ENCODE assay signal across 1 cellular context in the genomic region with DNA sequence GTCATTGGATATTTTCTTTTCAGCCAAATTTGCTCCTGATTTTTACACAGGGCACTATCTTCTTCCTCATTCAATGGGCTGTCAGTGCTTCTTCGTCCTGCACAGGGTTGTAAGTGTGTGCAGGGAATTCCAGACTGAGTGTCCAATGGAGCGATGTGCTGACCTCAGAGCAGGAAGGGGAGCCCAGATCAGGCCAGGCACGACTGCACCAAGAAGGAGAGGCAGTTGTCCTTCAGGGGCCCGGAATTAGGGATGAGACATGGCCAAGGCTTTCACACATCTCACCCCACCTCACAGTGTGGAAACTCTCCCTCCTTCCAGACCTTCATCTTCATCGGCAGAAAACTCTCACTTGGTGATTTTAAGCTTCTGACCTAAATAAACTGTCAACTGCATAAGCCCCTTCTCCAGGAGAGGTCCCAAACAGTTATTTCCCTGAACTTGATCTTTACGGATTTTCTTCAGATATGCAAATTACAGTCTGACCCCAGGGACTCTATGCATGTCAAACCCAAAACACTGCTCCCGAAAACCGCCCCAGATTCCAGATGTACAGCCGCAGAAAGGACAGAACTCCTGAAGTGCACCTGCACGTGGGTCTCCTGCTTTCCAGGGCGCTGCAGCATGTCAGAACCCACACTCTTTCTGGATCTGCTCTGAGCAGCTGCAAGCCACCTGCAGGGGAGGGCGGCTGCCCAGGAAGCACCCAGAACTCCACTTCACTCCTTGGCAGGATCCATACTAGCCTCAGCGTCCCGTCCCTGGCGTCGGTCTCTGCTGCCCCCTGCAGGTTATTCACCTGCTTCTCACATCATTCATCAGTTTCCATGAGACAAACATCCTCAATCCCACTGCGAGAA.
TF ChIP-seq lines count a peak whose summit lies in the region.

No MANE protein-coding gene starts in this region.

TF ChIP-seq in SK-N-SH, 30 proteins besides CTCF, POLR2A, EP300 and RAD21 (continued from another document):
- TF ChIP-seq IRF3 (IDR thresholded peaks at IDR 0.05; ENCODE audit: low read depth, low read length), result no peak
- TF ChIP-seq FOSL2 (IDR thresholded peaks at IDR 0.05; ENCODE audit: borderline replicate concordance, low read depth), result no peak
- no peak for TF ChIP-seq EZH2phosphoT487 (IDR thresholded peaks at IDR 0.05; ENCODE audit: borderline replicate concordance, low read depth)
- TF ChIP-seq POLR2AphosphoS5 (IDR thresholded peaks at IDR 0.05; ENCODE audit: low read depth, low read length), result peak; percentile 26; the same call in 1 of the 2 replicates
- no peak for TF ChIP-seq CHD2 (IDR thresholded peaks at IDR 0.05; ENCODE audit: low read length, partially characterized antibody)
- no peak for TF ChIP-seq GATA2 (CRISPR knock-in tag; IDR thresholded peaks at IDR 0.05)
- no peak for TF ChIP-seq GABPA (IDR thresholded peaks at IDR 0.05; ENCODE audit: low read depth)
- TF ChIP-seq, protein P1, sequence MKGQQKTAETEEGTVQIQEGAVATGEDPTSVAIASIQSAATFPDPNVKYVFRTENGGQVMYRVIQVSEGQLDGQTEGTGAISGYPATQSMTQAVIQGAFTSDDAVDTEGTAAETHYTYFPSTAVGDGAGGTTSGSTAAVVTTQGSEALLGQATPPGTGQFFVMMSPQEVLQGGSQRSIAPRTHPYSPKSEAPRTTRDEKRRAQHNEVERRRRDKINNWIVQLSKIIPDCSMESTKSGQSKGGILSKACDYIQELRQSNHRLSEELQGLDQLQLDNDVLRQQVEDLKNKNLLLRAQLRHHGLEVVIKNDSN (IDR thresholded peaks at IDR 0.05; ENCODE audit: borderline replicate concordance, low read depth), result no peak
- TF ChIP-seq TAF1 (IDR thresholded peaks at IDR 0.05; ENCODE audit: borderline replicate concordance, low read depth, low read length), result no peak
- TF ChIP-seq ELF1 (IDR thresholded peaks at IDR 0.05), result no peak
- TF ChIP-seq REST (IDR thresholded peaks at IDR 0.05; ENCODE audit: low read depth, low read length), result no peak
- peak; percentile 36; the same call in 1 of the 2 replicates for TF ChIP-seq MAX (IDR thresholded peaks at IDR 0.05; ENCODE audit: low read depth)
- TF ChIP-seq NFIC (IDR thresholded peaks at IDR 0.05; ENCODE audit: borderline replicate concordance), result no peak
- no peak for TF ChIP-seq JUND (IDR thresholded peaks at IDR 0.05)
TF ChIP-seq in SK-N-SH: peak in this region for 6.
